Comparison of ENCODE assay signal across 22 cellular contexts in genomic region chr7:53306846-53307245, GRCh38.
"Had no signal": no experiment of that assay in that cellular context is flagged by ENCODE, and none has a peak within 500 bp of the region (broad histone marks: within the 10 kb centered on the region; RNA-seq: fewer than 3 reads in every experiment).

No MANE protein-coding gene starts in this region.

- FAIRE-seq: HepG2 had no signal

- H3K27me3 ChIP-seq: MG63, SJSA1 had no signal

- H3K36me3 ChIP-seq: MG63, SJSA1 had no signal

- DNase-seq: IMR-90, Karpas-422, KG1, MG63, NCI-H1092, NCI-H1105 treated with DMSO at 0.1 percent for 48 hours, NCI-H1417 treated with DMSO at 0.1 percent for 48 hours, NCI-H146, NCI-H1694 treated with DMSO at 0.1 percent for 48 hours, NCI-H1930, NCI-H2081, NCI-H2107, NCI-H2227 treated with DMSO at 0.1 percent for 48 hours, NCI-H526 treated with DMSO at 0.1 percent for 48 hours, NCI-H748 treated with DMSO at 0.1 percent for 48 hours, PC-3, Right ventricle myocardium superior, SIG-M5 had no signal

- H3K9me3 ChIP-seq: MG63 had no signal

- H3K27ac ChIP-seq: SJSA1, SK-N-MC had no signal

- H3K4me1 ChIP-seq: SJSA1 had no signal

- H3K4me3 ChIP-seq: MG63, SJSA1, SK-N-MC had no signal

- ATAC-seq: HepG2, Panc1, PC-3 had no signal
